ENCODE assay signal across 20 cellular contexts in the genomic region with DNA sequence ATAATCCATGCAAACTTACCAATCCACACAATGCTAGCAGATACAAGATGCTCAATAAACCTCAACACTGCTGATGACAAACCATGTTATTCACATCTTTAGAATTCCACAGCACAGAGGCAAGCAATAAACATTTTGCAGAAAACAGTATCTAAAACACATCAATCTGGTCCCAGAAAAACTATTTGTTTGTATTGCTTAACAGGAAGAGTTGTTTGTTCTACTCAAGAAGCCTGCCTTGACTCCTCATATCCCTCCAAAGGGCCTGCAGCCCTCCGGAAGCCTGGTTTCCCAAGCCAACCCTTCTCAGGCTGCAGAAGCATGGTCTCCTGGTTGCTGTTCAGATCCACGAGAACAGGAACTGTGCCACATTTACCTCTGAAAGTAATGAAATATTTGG.
"Had no signal": no experiment of that assay in that cellular context is flagged by ENCODE, and none has a peak within 500 bp of the region (broad histone marks: within the 10 kb centered on the region; RNA-seq: fewer than 3 reads in every experiment).

No MANE protein-coding gene starts in this region.

- H3K9me3 ChIP-seq: ascending aorta, heart left ventricle, left ventricle myocardium inferior, ovary, right lobe of liver, thyroid gland had no signal

- H3K4me1 ChIP-seq: ascending aorta had no signal

- DNase-seq: activated B cell treated with CpG ODN at 0.5 μM for 24 hours; activated CD4-positive, alpha-beta T cell treated with anti-CD3 and anti-CD28 coated beads, Interleukin-2, amount 10 ng/mL, durations not matched to agents 7 days and 5 days; activated CD8-positive, alpha-beta memory T cell treated with anti-CD3 and anti-CD28 coated beads, Interleukin-2, amount 50 U/mL, for 48 hours; activated effector memory CD4-positive, alpha-beta T cell treated with anti-CD3 and anti-CD28 coated beads, Interleukin-2, amount 50 U/mL, for 16 hours; activated naive CD4-positive, alpha-beta T cell treated with anti-CD3 and anti-CD28 coated beads, Interleukin-2, amount 50 U/mL, for 16 hours; activated T-cell treated with anti-CD3 and anti-CD28 coated beads, Interleukin-2, amount 50 U/mL, for 48 hours; dermis blood vessel endothelial cell; effector memory CD8-positive, alpha-beta T cell; foreskin melanocyte; heart left ventricle; kidney glomerular epithelial cell; left ventricle myocardium inferior; mammary epithelial cell; ovary; right lobe of liver; stimulated activated CD4-positive, alpha-beta T cell treated with anti-CD3 and anti-CD28 coated beads, Interleukin-4, amount 100 ng/mL, for 4 hours; thyroid gland had no signal

- ATAC-seq: effector memory CD8-positive, alpha-beta T cell; heart left ventricle; right lobe of liver; stimulated activated memory B cell treated with anti-CD40 and anti-IgM and Interleukin-4, amounts not matched to agents 10 μg/mL and 1 μg/mL and 100 μg/mL, for 72 hours had no signal

- H3K27me3 Mint-ChIP-seq: activated B cell treated with CpG ODN at 0.5 μM for 24 hours; activated CD4-positive, alpha-beta T cell treated with anti-CD3 and anti-CD28 coated beads, Interleukin-2, amount 10 ng/mL, durations not matched to agents 7 days and 5 days; effector memory CD8-positive, alpha-beta T cell; stimulated activated memory B cell treated with anti-CD40 and anti-IgM and Interleukin-4, amounts not matched to agents 10 μg/mL and 1 μg/mL and 100 μg/mL, for 72 hours had no signal

- H3K9me3 Mint-ChIP-seq: activated B cell treated with CpG ODN at 0.5 μM for 24 hours; activated CD4-positive, alpha-beta T cell treated with anti-CD3 and anti-CD28 coated beads, Interleukin-2, amount 10 ng/mL, durations not matched to agents 7 days and 5 days; effector memory CD8-positive, alpha-beta T cell; stimulated activated memory B cell treated with anti-CD40 and anti-IgM and Interleukin-4, amounts not matched to agents 10 μg/mL and 1 μg/mL and 100 μg/mL, for 72 hours had no signal

- H3K36me3 Mint-ChIP-seq: stimulated activated memory B cell treated with anti-CD40 and anti-IgM and Interleukin-4, amounts not matched to agents 10 μg/mL and 1 μg/mL and 100 μg/mL, for 72 hours had no signal

- H3K27ac Mint-ChIP-seq: activated B cell treated with CpG ODN at 0.5 μM for 24 hours; activated CD4-positive, alpha-beta T cell treated with anti-CD3 and anti-CD28 coated beads, Interleukin-2, amount 10 ng/mL, durations not matched to agents 7 days and 5 days; effector memory CD8-positive, alpha-beta T cell had no signal

- H3K27me3 ChIP-seq: ascending aorta, heart left ventricle, ovary, right lobe of liver, thyroid gland had no signal

- H3K27ac ChIP-seq: ascending aorta, heart left ventricle, left ventricle myocardium inferior, ovary, right lobe of liver, thyroid gland had no signal

- H3K4me3 Mint-ChIP-seq: activated B cell treated with CpG ODN at 0.5 μM for 24 hours; activated CD4-positive, alpha-beta T cell treated with anti-CD3 and anti-CD28 coated beads, Interleukin-2, amount 10 ng/mL, durations not matched to agents 7 days and 5 days; effector memory CD8-positive, alpha-beta T cell; stimulated activated memory B cell treated with anti-CD40 and anti-IgM and Interleukin-4, amounts not matched to agents 10 μg/mL and 1 μg/mL and 100 μg/mL, for 72 hours had no signal

- H3K4me3 ChIP-seq: ascending aorta, heart left ventricle, left ventricle myocardium inferior, ovary, right lobe of liver, thyroid gland had no signal

- H3K36me3 ChIP-seq: ascending aorta, heart left ventricle, left ventricle myocardium inferior, ovary, right lobe of liver, thyroid gland had no signal

- FAIRE-seq: bronchial epithelial cell had no signal
